Comparison of ENCODE assay signal across 8 cellular contexts in genomic region chr12:8914033-8914715, GRCh38. TPM values are rescaled to one million over a fixed set of nuclear protein-coding genes. Genes with fewer than 3 reads are reported as not detected.
DNase-seq lines count a peak whose midpoint lies in the region; ATAC-seq and TF ChIP-seq lines count a peak whose summit lies in the region.
"Not testable (repeated sequence)": the region's sequence is repeated elsewhere in the genome, so short reads cannot be mapped to it uniquely, and the experiment has no call there.

PHC1 (plus strand) TSS chr12:8914509; CDS start chr12:8917678, 3,169 bp downstream.

- not testable (repeated sequence) for TF ChIP-seq CTCF in activated B cell treated with CpG ODN at 0.5 μM for 24 hours (IDR thresholded peaks at IDR 0.05)
- peak in 1 of 3 donors; percentile 62 for TF ChIP-seq CTCF in breast epithelium (IDR thresholded peaks at IDR 0.05)

- peak; percentile 67 for DNase-seq in NCI-H2171 treated with DMSO at 0.1 percent for 48 hours (lab: John Stamatoyannopoulos, UW)
- DNase-seq in activated B cell treated with CpG ODN at 0.5 μM for 24 hours: peak; percentile 75
- DNase-seq in breast epithelium (ENCODE audit: low spot score in 2 of 2): peak; percentile 53 to 58
- peak; percentile 90 for DNase-seq in sciatic nerve (ENCODE audit: low spot score)
- peak; percentile 89 to 95 for DNase-seq in aorta

- POLR2A ChIA-PET in activated B cell treated with CpG ODN at 0.5 μM for 24 hours (lab: Charles Lee): interaction anchor here (1.0 to 1.3 kb wide), 2 partner anchors 35 to 217 kb away, joined by 3 to 8 read pairs; partner anchors contain the start of genes M6PR and RIMKLB

- H3K9me3 ChIP-seq in breast epithelium; iPS-15b (ENCODE audit: control insufficient read depth, insufficient read depth, low read length); aorta (ENCODE audit: control insufficient read depth, low read length): not testable (repeated sequence)

- H3K27ac Mint-ChIP-seq in activated B cell treated with CpG ODN at 0.5 μM for 24 hours: peak within 1 kb of the TSS; percentile 91

- H3K4me1 ChIP-seq in breast epithelium; aorta (ENCODE audit: control insufficient read depth in 1 of 2, insufficient read depth in 2 of 2, low read length in 2 of 2): not testable (repeated sequence)
- H3K4me1 ChIP-seq in iPS-15b (ENCODE audit: control insufficient read depth, insufficient read depth, low read length): peaks cover 25% of the 10 kb centered on the region

- ATAC-seq in GM18519 (IDR thresholded peaks at IDR 0.05; ENCODE audit: low FRiP score, unreplicated experiment) (peak; percentile 38), HG03095 (IDR thresholded peaks at IDR 0.05; ENCODE audit: unreplicated experiment) (peak; percentile 63), activated B cell treated with CpG ODN at 0.5 μM for 24 hours (ENCODE audit: low read depth) (peak; percentile 73), sciatic nerve (peak; percentile 91), aorta (ENCODE audit: low FRiP score) (peak; percentile 87)

- H3K36me3 ChIP-seq in breast epithelium; iPS-15b (ENCODE audit: control insufficient read depth, insufficient read depth, low read length); aorta (ENCODE audit: control insufficient read depth in 1 of 2, insufficient read depth in 2 of 2, low read length in 1 of 2): not testable (repeated sequence)

- not testable (repeated sequence) for H3K36me3 Mint-ChIP-seq in activated B cell treated with CpG ODN at 0.5 μM for 24 hours (ENCODE audit: low read depth)

- H3K4me1 Mint-ChIP-seq in activated B cell treated with CpG ODN at 0.5 μM for 24 hours: peaks cover 25% of the 10 kb centered on the region

- not testable (repeated sequence) for H3K9me3 Mint-ChIP-seq in activated B cell treated with CpG ODN at 0.5 μM for 24 hours

- H3K27me3 ChIP-seq in breast epithelium; iPS-15b (ENCODE audit: control insufficient read depth, insufficient read depth, low read length); aorta (ENCODE audit: control insufficient read depth in 1 of 2, insufficient read depth in 2 of 2, low read length in 1 of 2): not testable (repeated sequence)

- peak within 1 kb of the TSS; percentile 88 for H3K9ac ChIP-seq in iPS-15b (ENCODE audit: low read depth, low read length)

- CTCF ChIA-PET in activated B cell treated with CpG ODN at 0.5 μM for 24 hours (lab: Charles Lee): interaction anchor here (0.8 to 1.6 kb wide), 3 partner anchors 35 to 125 kb away, joined by 3 read pairs; partner anchors contain the start of gene M6PR

- H3K4me3 ChIP-seq in breast epithelium (peak within 1 kb of the TSS; percentile 73 to 78 (median 74)), iPS-15b (ENCODE audit: low read depth, low read length) (peak within 1 kb of the TSS; percentile 98), aorta (ENCODE audit: low read length in 2 of 2) (peak within 1 kb of the TSS; percentile 87 to 91)

- H3K27me3 Mint-ChIP-seq in activated B cell treated with CpG ODN at 0.5 μM for 24 hours: not testable (repeated sequence)

- intact Hi-C loops in activated B cell treated with CpG ODN at 0.5 μM for 24 hours (cut with micrococcal nuclease): loop anchor here (1.0 to 2.0 kb wide), 2 partner anchors 35 to 671 kb away; partner anchors contain the start of gene M6PR
- intact Hi-C loops in breast epithelium (cut with DNase I; ENCODE audit: low total_unique reads); sciatic nerve (cut with DNase I): not testable (repeated sequence)
- intact Hi-C loops in aorta (cut with DNase I): loop anchor here (1.0 to 5.0 kb wide), 2 partner anchors 35 to 38 kb away; partner anchors contain the start of gene M6PR (in 1 of the 2)

- peak within 1 kb of the TSS; percentile 89 for H3K4me3 Mint-ChIP-seq in activated B cell treated with CpG ODN at 0.5 μM for 24 hours

- WGBS in aorta, 2 donors: 0 to 1% methylated on average over 16 to 36 of the region's 57 CpGs

- H3K27ac ChIP-seq in breast epithelium (peak within 1 kb of the TSS; percentile 89 to 95), aorta (ENCODE audit: low read depth in 1 of 2, low read length in 2 of 2) (peak within 1 kb of the TSS; percentile 87 to 92)

- TF ChIP-seq POLR2A in breast epithelium (IDR thresholded peaks at IDR 0.05): not testable (repeated sequence)

RNA-seq across cellular contexts. Expression of gene PHC1, which starts in this region (rescaled TPM):
- total RNA-seq in activated B cell treated with CpG ODN at 0.5 μM for 24 hours (45.8 and 46.0 TPM in 2 replicates), breast epithelium (10 to 100 TPM; 39.2 to 45.9 (median 40.5) TPM), sciatic nerve (44.6 TPM), aorta (10 to 100 TPM; 43.7 to 44.0 TPM)
- polyA plus RNA-seq in aorta: 10 to 100 TPM; 10.5 to 58.3 TPM

Comparison
In these comparisons a context has a peak if more than half of its experiments do, and no peak if none do; other contexts are left out.
1. Peak in every context shown above with its lines: DNase-seq, ATAC-seq, H3K4me3 ChIP-seq and H3K27ac ChIP-seq.
2. ATAC-seq: peak in every context shown above with its lines; median percentile 91 in sciatic nerve; 87 in aorta; 73 in activated B cell treated with CpG ODN at 0.5 μM for 24 hours; 63 in HG03095; 38 in GM18519.